Comparison of ENCODE assay signal across 14 cellular contexts in genomic region chr18:12417687-12418086, GRCh38. TPM values are rescaled to one million over a fixed set of nuclear protein-coding genes. Genes with fewer than 3 reads are reported as not detected.
DNase-seq lines count a peak whose midpoint lies in the region; ATAC-seq and TF ChIP-seq lines count a peak whose summit lies in the region.
"Had no signal": no experiment of that assay in that cellular context is flagged by ENCODE, and none has a peak within 500 bp of the region (broad histone marks: within the 10 kb centered on the region; RNA-seq: fewer than 3 reads in every experiment).

No MANE protein-coding gene starts in this region.

- H3K4me1 Mint-ChIP-seq in natural killer cell (peaks cover 6 to 13% of the 10 kb centered on the region in 2 donors), brain (peaks cover 35% of the 10 kb centered on the region), nephron progenitor cell (peaks cover 33% of the 10 kb centered on the region), type B pancreatic cell (ENCODE audit: unreplicated experiment) (peaks cover 33% of the 10 kb centered on the region)
- peaks cover 4 to 7% of the 10 kb centered on the region in 2 donors for H3K4me1 Mint-ChIP-seq in natural killer cell treated with Interleukin-12 subunit alpha and Interleukin-12 subunit beta and Interleukin-15 and Interleukin-18, amount 100 ng/mL, for 72 hours (ENCODE audit: low read depth in 2 of 2)

- H3K9me3 ChIP-seq in left ventricle myocardium inferior (replicated peaks): no peaks in the 10 kb centered on the region
- H3K9me3 ChIP-seq: BLaER1 treated with 17β-estradiol and CSF1 and Interleukin-3, amounts not matched to agents 10 nM and 100 nM had no signal

- H3K9me3 Mint-ChIP-seq in natural killer cell: no peaks in the 10 kb centered on the region
- no peaks in the 10 kb centered on the region for H3K9me3 Mint-ChIP-seq in natural killer cell treated with Interleukin-12 subunit alpha and Interleukin-12 subunit beta and Interleukin-15 and Interleukin-18, amount 100 ng/mL, for 72 hours
- H3K9me3 Mint-ChIP-seq in brain: no peaks in the 10 kb centered on the region
- H3K9me3 Mint-ChIP-seq in nephron progenitor cell: no peaks in the 10 kb centered on the region
- H3K9me3 Mint-ChIP-seq in type B pancreatic cell: no peaks in the 10 kb centered on the region

- H3K27ac ChIP-seq in left ventricle myocardium inferior (replicated peaks): no peak overlapping the region
- H3K27ac ChIP-seq: BLaER1 treated with 17β-estradiol and CSF1 and Interleukin-3, amounts not matched to agents 10 nM and 100 nM had no signal

- H3K27ac Mint-ChIP-seq in natural killer cell (no peak overlapping the region), brain (peak overlapping the region in 4 of 5 experiments; percentile 44 to 75 (median 72)), nephron progenitor cell (peak overlapping the region; percentile 91), type B pancreatic cell (peak overlapping the region; percentile 32)
- H3K27ac Mint-ChIP-seq in natural killer cell treated with Interleukin-12 subunit alpha and Interleukin-12 subunit beta and Interleukin-15 and Interleukin-18, amount 100 ng/mL, for 72 hours: no peak overlapping the region

- no peaks in the 10 kb centered on the region for H3K27me3 ChIP-seq in left ventricle myocardium inferior (ENCODE audit: low read depth)
- H3K27me3 ChIP-seq: BLaER1 treated with 17β-estradiol and CSF1 and Interleukin-3, amounts not matched to agents 10 nM and 100 nM had no signal

- TF ChIP-seq CTCF in natural killer cell (IDR thresholded peaks at IDR 0.05): no peak
- no peak for TF ChIP-seq CTCF in brain (conservative IDR thresholded peaks at IDR 0.05)
- no peak for TF ChIP-seq CTCF in nephron progenitor cell (IDR thresholded peaks at IDR 0.05)
- no peak for TF ChIP-seq CTCF in type B pancreatic cell (conservative IDR thresholded peaks at IDR 0.05)
- no peak for TF ChIP-seq CTCF in left ventricle myocardium inferior (IDR thresholded peaks at IDR 0.05; ENCODE audit: borderline replicate concordance)

- peak overlapping the region; percentile 21 for H3K4me3 Mint-ChIP-seq in natural killer cell
- no peak overlapping the region for H3K4me3 Mint-ChIP-seq in natural killer cell treated with Interleukin-12 subunit alpha and Interleukin-12 subunit beta and Interleukin-15 and Interleukin-18, amount 100 ng/mL, for 72 hours
- H3K4me3 Mint-ChIP-seq in brain: peak overlapping the region in 1 of 5 experiments; percentile 66
- no peak overlapping the region for H3K4me3 Mint-ChIP-seq in nephron progenitor cell
- peak overlapping the region; percentile 30 for H3K4me3 Mint-ChIP-seq in type B pancreatic cell

- no peaks in the 10 kb centered on the region for H3K36me3 ChIP-seq in left ventricle myocardium inferior

- DNase-seq in natural killer cell: no peak
- no peak for DNase-seq in natural killer cell treated with Interleukin-12 subunit alpha and Interleukin-12 subunit beta and Interleukin-15 and Interleukin-18, amount 100 ng/mL, for 72 hours (ENCODE audit: low spot score)
- no peak for DNase-seq in nephron progenitor cell
- DNase-seq in type B pancreatic cell (ENCODE audit: extremely low spot score, unreplicated experiment): no peak
- no peak for DNase-seq in left ventricle myocardium inferior
- DNase-seq in stimulated activated naive CD4-positive, alpha-beta T cell (lab: John Stamatoyannopoulos, UW): no peak
- DNase-seq in NCI-H2171 treated with DMSO at 0.1 percent for 48 hours (lab: John Stamatoyannopoulos, UW): no peak
- DNase-seq: NCI-H1694, NCI-H2107, NCI-H345, NCI-H526 treated with DMSO at 0.1 percent for 48 hours, PC-3 had no signal

- intact Hi-C loops in natural killer cell (cut with micrococcal nuclease) (no loop called here), left ventricle myocardium inferior (cut with micrococcal nuclease) (no loop called here)

- no peak overlapping the region for H3K4me3 ChIP-seq in left ventricle myocardium inferior
- H3K4me3 ChIP-seq: BLaER1 treated with 17β-estradiol and CSF1 and Interleukin-3, amounts not matched to agents 10 nM and 100 nM had no signal

- H3K4me1 ChIP-seq in left ventricle myocardium inferior: peaks cover 28% of the 10 kb centered on the region

- ATAC-seq in natural killer cell: no peak
- ATAC-seq in natural killer cell treated with Interleukin-12 subunit alpha and Interleukin-12 subunit beta and Interleukin-15 and Interleukin-18, amount 100 ng/mL, for 72 hours: no peak
- ATAC-seq: PC-3 had no signal

- H3K36me3 Mint-ChIP-seq in natural killer cell (no peaks in the 10 kb centered on the region), brain (peaks cover 10% of the 10 kb centered on the region), nephron progenitor cell (ENCODE audit: low read depth) (no peaks in the 10 kb centered on the region), type B pancreatic cell (no peaks in the 10 kb centered on the region)
- no peaks in the 10 kb centered on the region for H3K36me3 Mint-ChIP-seq in natural killer cell treated with Interleukin-12 subunit alpha and Interleukin-12 subunit beta and Interleukin-15 and Interleukin-18, amount 100 ng/mL, for 72 hours

- peaks cover 0 to 8% of the 10 kb centered on the region in 2 donors for H3K27me3 Mint-ChIP-seq in natural killer cell (ENCODE audit: low read depth in 2 of 2)
- H3K27me3 Mint-ChIP-seq in natural killer cell treated with Interleukin-12 subunit alpha and Interleukin-12 subunit beta and Interleukin-15 and Interleukin-18, amount 100 ng/mL, for 72 hours: peaks cover 0 to 4% of the 10 kb centered on the region in 2 donors
- H3K27me3 Mint-ChIP-seq in brain: no peaks in the 10 kb centered on the region
- H3K27me3 Mint-ChIP-seq in nephron progenitor cell (ENCODE audit: low read depth, poor library complexity): no peaks in the 10 kb centered on the region
- H3K27me3 Mint-ChIP-seq in type B pancreatic cell: no peaks in the 10 kb centered on the region

RNA-seq across cellular contexts. Expression of gene PRELID3A, which starts 10.0 kb away (rescaled TPM):
- total RNA-seq in natural killer cell (not detected), type B pancreatic cell (ENCODE audit: low replicate concordance) (2.6 and 8.2 TPM in 2 replicates), left ventricle myocardium inferior (1.2 TPM)
- total RNA-seq in natural killer cell treated with Interleukin-12 subunit alpha and Interleukin-12 subunit beta and Interleukin-15 and Interleukin-18, amount 100 ng/mL, for 72 hours: 1 to 10 TPM in 1 of 2 donors, under 1 TPM in 1; 0.78 to 3.2 TPM
- 5.4 TPM for polyA plus RNA-seq in brain (ENCODE audit: insufficient read depth, low read depth, low replicate concordance)

RNA-seq across cellular contexts. Expression of gene AFG3L2, which starts 40.7 kb away (rescaled TPM):
- total RNA-seq in natural killer cell (10 to 100 TPM; 31.9 to 36.4 (median 35.9) TPM), type B pancreatic cell (ENCODE audit: low replicate concordance) (56.0 and 62.6 TPM in 2 replicates), left ventricle myocardium inferior (136 TPM)
- 10 to 100 TPM; 45.1 to 74.1 TPM for total RNA-seq in natural killer cell treated with Interleukin-12 subunit alpha and Interleukin-12 subunit beta and Interleukin-15 and Interleukin-18, amount 100 ng/mL, for 72 hours
- polyA plus RNA-seq in brain (ENCODE audit: insufficient read depth, low read depth, low replicate concordance): 42.3 TPM

Comparison
In these comparisons a context has a peak if more than half of its experiments do, and no peak if none do; other contexts are left out.
1. H3K4me3 Mint-ChIP-seq: peak in natural killer cell (single experiment) and type B pancreatic cell (single experiment); none in natural killer cell treated with Interleukin-12 subunit alpha and Interleukin-12 subunit beta and Interleukin-15 and Interleukin-18, amount 100 ng/mL, for 72 hours (single experiment) and nephron progenitor cell (single experiment).
2. H3K27ac Mint-ChIP-seq: peak in brain (4 of 5), nephron progenitor cell (single experiment) and type B pancreatic cell (single experiment); none in natural killer cell (0 of 2) and natural killer cell treated with Interleukin-12 subunit alpha and Interleukin-12 subunit beta and Interleukin-15 and Interleukin-18, amount 100 ng/mL, for 72 hours (0 of 2).